In genomic region chr3:43400162-43400561, GRCh38 we compare ENCODE assay signal across 35 cellular contexts.
"Had no signal": no experiment of that assay in that cellular context is flagged by ENCODE, and none has a peak within 500 bp of the region (broad histone marks: within the 10 kb centered on the region; RNA-seq: fewer than 3 reads in every experiment).

No MANE protein-coding gene starts in this region.

- H3K36me3 ChIP-seq: breast epithelium, cardiac muscle cell, esophagus squamous epithelium, gastroesophageal sphincter, heart right ventricle, WERI-Rb-1 had no signal

- H3K4me1 Mint-ChIP-seq: activated B cell treated with CpG ODN at 0.5 μM for 24 hours; activated T-helper 17 cell treated with anti-CD3 and anti-CD28 coated beads, Interleukin-2, amount 50 U/mL, for 72 hours had no signal

- H3K36me3 Mint-ChIP-seq: activated naive CD4-positive, alpha-beta T cell treated with anti-CD3 and anti-CD28 coated beads, Interleukin-2, amount 50 U/mL, for 72 hours; activated naive CD8-positive, alpha-beta T cell treated with anti-CD3 and anti-CD28 coated beads, Interleukin-2, amount 10 ng/mL, durations not matched to agents 7 days and 5 days; brain had no signal

- H3K4me3 Mint-ChIP-seq: activated B cell treated with CpG ODN at 0.5 μM for 24 hours; activated CD8-positive, alpha-beta T cell treated with anti-CD3 and anti-CD28 coated beads for 36 hours; activated naive CD4-positive, alpha-beta T cell treated with anti-CD3 and anti-CD28 coated beads for 36 hours; activated naive CD8-positive, alpha-beta T cell treated with anti-CD3 and anti-CD28 coated beads, Interleukin-2, amount 10 ng/mL, durations not matched to agents 7 days and 5 days; activated T-cell treated with anti-CD3 and anti-CD28 coated beads, Interleukin-2, amount 50 U/mL, for 4 hours; activated T-helper 17 cell treated with anti-CD3 and anti-CD28 coated beads, Interleukin-2, amount 50 U/mL, for 72 hours; brain; central memory CD8-positive, alpha-beta T cell; T-cell; T-helper 1 cell treated with Interleukin-12 subunit alpha and Interleukin-12 subunit beta and Interleukin-4 antibody, amounts not matched to agents 30 μg/mL and 1 μg/mL, for 36 hours; T-helper 2 cell treated with Interferon-gamma antibody and Interleukin-4, amounts not matched to agents 5 μg/mL and 100 μg/mL, for 36 hours had no signal

- H3K27ac Mint-ChIP-seq: activated B cell treated with CpG ODN at 0.5 μM for 24 hours; activated CD8-positive, alpha-beta T cell treated with anti-CD3 and anti-CD28 coated beads for 36 hours; activated naive CD4-positive, alpha-beta T cell treated with anti-CD3 and anti-CD28 coated beads for 36 hours; activated naive CD4-positive, alpha-beta T cell treated with anti-CD3 and anti-CD28 coated beads, Interleukin-2, amount 50 U/mL, for 72 hours; activated naive CD8-positive, alpha-beta T cell treated with anti-CD3 and anti-CD28 coated beads, Interleukin-2, amount 10 ng/mL, durations not matched to agents 7 days and 5 days; activated T-helper 17 cell treated with anti-CD3 and anti-CD28 coated beads, Interleukin-2, amount 50 U/mL, for 72 hours; brain; T-cell; T-helper 1 cell treated with Interleukin-12 subunit alpha and Interleukin-12 subunit beta and Interleukin-4 antibody, amounts not matched to agents 30 μg/mL and 1 μg/mL, for 36 hours; T-helper 2 cell treated with Interferon-gamma antibody and Interleukin-4, amounts not matched to agents 5 μg/mL and 100 μg/mL, for 36 hours had no signal

- H2AFZ ChIP-seq: hepatocyte had no signal

- H3K9me3 Mint-ChIP-seq: activated B cell treated with CpG ODN at 0.5 μM for 24 hours; activated CD8-positive, alpha-beta T cell treated with anti-CD3 and anti-CD28 coated beads for 36 hours; activated naive CD4-positive, alpha-beta T cell treated with anti-CD3 and anti-CD28 coated beads for 36 hours; activated naive CD4-positive, alpha-beta T cell treated with anti-CD3 and anti-CD28 coated beads, Interleukin-2, amount 50 U/mL, for 72 hours; activated naive CD8-positive, alpha-beta T cell treated with anti-CD3 and anti-CD28 coated beads, Interleukin-2, amount 10 ng/mL, durations not matched to agents 7 days and 5 days; activated T-cell treated with anti-CD3 and anti-CD28 coated beads, Interleukin-2, amount 50 U/mL, for 4 hours; activated T-helper 17 cell treated with anti-CD3 and anti-CD28 coated beads, Interleukin-2, amount 50 U/mL, for 72 hours; central memory CD8-positive, alpha-beta T cell; T-cell; T-helper 1 cell treated with Interleukin-12 subunit alpha and Interleukin-12 subunit beta and Interleukin-4 antibody, amounts not matched to agents 30 μg/mL and 1 μg/mL, for 36 hours; T-helper 2 cell treated with Interferon-gamma antibody and Interleukin-4, amounts not matched to agents 5 μg/mL and 100 μg/mL, for 36 hours had no signal

- FAIRE-seq: colon, endometrium, endothelial cell of umbilical vein had no signal

- H3K27me3 ChIP-seq: breast epithelium, cardiac muscle cell, esophagus squamous epithelium, gastroesophageal sphincter, heart right ventricle, hepatocyte had no signal

- H3K27me3 Mint-ChIP-seq: activated CD8-positive, alpha-beta T cell treated with anti-CD3 and anti-CD28 coated beads for 36 hours; activated naive CD8-positive, alpha-beta T cell treated with anti-CD3 and anti-CD28 coated beads, Interleukin-2, amount 10 ng/mL, durations not matched to agents 7 days and 5 days; activated T-helper 17 cell treated with anti-CD3 and anti-CD28 coated beads, Interleukin-2, amount 50 U/mL, for 72 hours; brain; central memory CD8-positive, alpha-beta T cell; T-cell had no signal

- H3K4me1 ChIP-seq: breast epithelium had no signal

- H3K79me2 ChIP-seq: hepatocyte had no signal

- ATAC-seq: activated CD4-positive, CD25-positive, alpha-beta regulatory T cell treated with anti-CD3 and anti-CD28 coated beads, Interleukin-2, amount 50 U/mL, for 24 hours; activated CD8-positive, alpha-beta T cell treated with anti-CD3 and anti-CD28 coated beads for 36 hours; activated naive CD4-positive, alpha-beta T cell treated with anti-CD3 and anti-CD28 coated beads, Interleukin-2, amount 50 U/mL, for 72 hours; activated T-cell treated with anti-CD3 and anti-CD28 coated beads, Interleukin-2, amount 50 U/mL, for 4 hours; activated T-helper 17 cell treated with anti-CD3 and anti-CD28 coated beads, Interleukin-2, amount 50 U/mL, for 72 hours; gastroesophageal sphincter; T-cell had no signal

- DNase-seq: activated B cell treated with CpG ODN at 0.5 μM for 24 hours; activated CD4-positive, alpha-beta T cell treated with anti-CD3 and anti-CD28 coated beads for 48 hours; activated CD4-positive, alpha-beta T cell treated with anti-CD3 and anti-CD28 coated beads, Interleukin-2, amount 50 U/mL, for 1 hour; activated CD4-positive, alpha-beta T cell treated with anti-CD3 and anti-CD28 coated beads, Interleukin-2, amount 50 U/mL, for 48 hours; activated CD8-positive, alpha-beta T cell treated with anti-CD3 and anti-CD28 coated beads for 36 hours; activated effector memory CD4-positive, alpha-beta T cell treated with Interleukin-2 at 50 U/mL for 16 hours; activated gamma-delta T cell treated with Interleukin-2 at 50 U/mL for 16 hours; activated naive CD4-positive, alpha-beta T cell treated with anti-CD3 and anti-CD28 coated beads for 36 hours; activated naive CD8-positive, alpha-beta T cell treated with anti-CD3 and anti-CD28 coated beads, Interleukin-2, amount 10 ng/mL, durations not matched to agents 7 days and 5 days; activated T-cell treated with anti-CD3 and anti-CD28 coated beads, Interleukin-2, amount 50 U/mL, for 4 hours; amniotic stem cell; aorta; cortex of kidney; effector CD8-positive, alpha-beta T cell; esophagus squamous epithelium; foreskin melanocyte; heart right ventricle; T-cell; T1000; WERI-Rb-1 had no signal

- H3K9me3 ChIP-seq: breast epithelium, esophagus squamous epithelium, gastroesophageal sphincter, heart right ventricle had no signal

- H3K27ac ChIP-seq: breast epithelium, cardiac muscle cell, epithelial cell of prostate, esophagus squamous epithelium, gastroesophageal sphincter, WERI-Rb-1 had no signal

- H3K4me2 ChIP-seq: hepatocyte had no signal

- H3K4me3 ChIP-seq: breast epithelium, cardiac muscle cell, esophagus squamous epithelium, gastroesophageal sphincter, heart right ventricle, hepatocyte had no signal
